12 cellular contexts compared by ENCODE assay signal in genomic region chr3:112357888-112358287, GRCh38. TPM values are rescaled to one million over a fixed set of nuclear protein-coding genes. Genes with fewer than 3 reads are reported as not detected.
A peak's percentile ranks its signal among the peaks of the same experiment; 100 is the strongest.
DNase-seq lines count a peak whose midpoint lies in the region; ATAC-seq and TF ChIP-seq lines count a peak whose summit lies in the region.
"Had no signal": no experiment of that assay in that cellular context is flagged by ENCODE, and none has a peak within 500 bp of the region (broad histone marks: within the 10 kb centered on the region; RNA-seq: fewer than 3 reads in every experiment).

No MANE protein-coding gene starts in this region.

- no peaks in the 10 kb centered on the region for H3K9me3 ChIP-seq in skeletal muscle tissue (ENCODE audit: control insufficient read depth in 3 of 3, low read length in 3 of 3)
- H3K9me3 ChIP-seq in prostate gland, result no peaks in the 10 kb centered on the region

- no peak overlapping the region for H3K9ac ChIP-seq in skeletal muscle tissue (ENCODE audit: low read depth in 1 of 3, low read length in 3 of 3)

- peak; percentile 49 for DNase-seq in activated CD4-positive, alpha-beta T cell treated with anti-CD3 and anti-CD28 coated beads for 48 hours
- DNase-seq in dermis microvascular lymphatic vessel endothelial cell (ENCODE audit: low read depth in 2 of 2) (peak; percentile 38 to 73), NCI-H128 (lab: John Stamatoyannopoulos, UW; ENCODE audit: unreplicated experiment) (no peak), prostate gland (ENCODE audit: low spot score) (no peak), activated gamma-delta T cell treated with Interleukin-2 at 50 U/mL for 16 hours (no peak)
- DNase-seq: natural killer cell, NCI-H1930 had no signal

- ATAC-seq in GM21528 (IDR thresholded peaks at IDR 0.05; ENCODE audit: low FRiP score, unreplicated experiment) (peak; percentile 33), HG02763 (IDR thresholded peaks at IDR 0.05; ENCODE audit: unreplicated experiment) (no peak)

- H3K4me3 ChIP-seq in skeletal muscle tissue (ENCODE audit: low read length in 3 of 3) (peak overlapping the region in 2 of 3 donors; percentile 40 to 41), prostate gland (no peak overlapping the region)

- H3K27me3 ChIP-seq in skeletal muscle tissue (ENCODE audit: control insufficient read depth in 3 of 3, insufficient read depth in 3 of 3, low read length in 3 of 3) (no peaks in the 10 kb centered on the region), prostate gland (replicated peaks; ENCODE audit: insufficient read depth) (no peaks in the 10 kb centered on the region)

- WGBS in prostate gland, result 93% methylated on average over 6 of the region's 6 CpGs

- TF ChIP-seq POLR2A in prostate gland (IDR thresholded peaks at IDR 0.05), result no peak

- H3K27ac ChIP-seq in skeletal muscle tissue (ENCODE audit: low read depth, low read length) (peak overlapping the region; percentile 66), prostate gland (no peak overlapping the region)

- intact Hi-C loops in prostate gland (cut with DNase I), result no loop called here

- TF ChIP-seq CTCF in prostate gland (IDR thresholded peaks at IDR 0.05), result no peak

- H3K4me1 ChIP-seq in skeletal muscle tissue (ENCODE audit: control insufficient read depth in 3 of 3, insufficient read depth in 3 of 3, low read length in 3 of 3) (peaks cover 0 to 4% (median 3%) of the 10 kb centered on the region in 3 donors), prostate gland (replicated peaks) (no peaks in the 10 kb centered on the region)

- H3K36me3 ChIP-seq in skeletal muscle tissue (ENCODE audit: control insufficient read depth in 3 of 3, insufficient read depth in 3 of 3, low read length in 3 of 3) (no peaks in the 10 kb centered on the region), prostate gland (no peaks in the 10 kb centered on the region)

RNA-seq across cellular contexts. Expression of gene CD200, which starts 24.9 kb away (rescaled TPM):
- total RNA-seq in dermis microvascular lymphatic vessel endothelial cell (3.2 and 11.8 TPM in 2 replicates), skeletal muscle tissue (4.2 TPM), prostate gland (1 to 10 TPM; 5.2 to 6.3 TPM)
- total RNA-seq: Daoy, HT1080 had no signal

Comparison
In these comparisons a context has a peak if more than half of its experiments do, and no peak if none do; other contexts are left out.
1. DNase-seq: peak in activated CD4-positive, alpha-beta T cell treated with anti-CD3 and anti-CD28 coated beads for 48 hours (single experiment) and dermis microvascular lymphatic vessel endothelial cell (2 of 2); none in NCI-H128 (single experiment), prostate gland (single experiment) and activated gamma-delta T cell treated with Interleukin-2 at 50 U/mL for 16 hours (single experiment).
2. H3K4me3 ChIP-seq: peak in skeletal muscle tissue (2 of 3); none in prostate gland (0 of 2).